In the genomic region with DNA sequence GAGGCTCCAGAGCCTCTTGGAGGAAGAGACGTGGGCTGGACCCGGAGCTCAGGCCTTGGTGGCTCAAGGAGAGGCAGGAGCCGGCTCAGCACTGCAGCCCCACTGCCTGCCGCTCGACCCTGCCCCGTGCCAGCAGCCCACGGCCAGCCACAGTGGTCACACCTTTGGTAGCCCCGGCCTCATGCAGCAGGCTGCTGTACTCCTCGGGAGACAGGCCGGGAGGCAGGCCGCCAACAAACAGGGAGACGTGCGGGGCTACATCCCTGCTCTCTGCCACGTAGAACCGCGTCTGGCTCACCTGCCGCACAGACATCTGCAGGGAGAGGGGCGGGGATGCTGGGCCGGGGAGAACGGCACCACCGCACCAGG, we compare ENCODE assay signal across 1 cellular context.
TF ChIP-seq lines count a peak whose summit lies in the region.

No MANE protein-coding gene starts in this region.

TF ChIP-seq in GM23338, 12 proteins besides CTCF, POLR2A, EP300 and RAD21 (continued from another document):
- TF ChIP-seq STAT1 (IDR thresholded peaks at IDR 0.05; ENCODE audit: unreplicated experiment), result no peak
